Comparison of ENCODE assay signal across 30 cellular contexts in genomic region chr5:11335881-11336760, GRCh38.
"Had no signal": no experiment of that assay in that cellular context is flagged by ENCODE, and none has a peak within 500 bp of the region (broad histone marks: within the 10 kb centered on the region; RNA-seq: fewer than 3 reads in every experiment).

No MANE protein-coding gene starts in this region.

- H3K4me1 ChIP-seq: adrenal gland, colonic mucosa, esophagus squamous epithelium, gastroesophageal sphincter, heart right ventricle had no signal

- H3K27me3 ChIP-seq: adrenal gland, body of pancreas, colonic mucosa, esophagus squamous epithelium, gastroesophageal sphincter, heart right ventricle had no signal

- H3K36me3 ChIP-seq: adrenal gland, colonic mucosa, esophagus squamous epithelium, gastroesophageal sphincter, heart right ventricle, WERI-Rb-1 had no signal

- H3K27ac ChIP-seq: adrenal gland, body of pancreas, colonic mucosa, epithelial cell of prostate, esophagus squamous epithelium, gastroesophageal sphincter, heart right ventricle, WERI-Rb-1 had no signal

- H3K9me3 ChIP-seq: adrenal gland, body of pancreas, colonic mucosa, esophagus squamous epithelium, gastroesophageal sphincter, heart right ventricle had no signal

- ATAC-seq: activated CD4-positive, CD25-positive, alpha-beta regulatory T cell treated with anti-CD3 and anti-CD28 coated beads, Interleukin-2, amount 50 U/mL, for 24 hours; activated CD8-positive, alpha-beta memory T cell treated with anti-CD3 and anti-CD28 coated beads, Interleukin-2, amount 10 ng/mL, durations not matched to agents 7 days and 5 days; activated CD8-positive, alpha-beta T cell treated with anti-CD3 and anti-CD28 coated beads for 36 hours; activated naive CD8-positive, alpha-beta T cell treated with anti-CD3 and anti-CD28 coated beads, Interleukin-2, amount 50 U/mL, for 24 hours; body of pancreas; gastroesophageal sphincter; heart right ventricle; T-helper 17 cell had no signal

- H3K4me3 ChIP-seq: adrenal gland, body of pancreas, colonic mucosa, esophagus squamous epithelium, gastroesophageal sphincter, heart right ventricle had no signal

- DNase-seq: activated B cell treated with CpG ODN at 0.5 μM for 24 hours; activated CD4-positive, alpha-beta T cell treated with anti-CD3 and anti-CD28 coated beads for 48 hours; activated CD4-positive, alpha-beta T cell treated with anti-CD3 and anti-CD28 coated beads, Interleukin-2, amount 50 U/mL, for 1 hour; activated CD4-positive, alpha-beta T cell treated with anti-CD3 and anti-CD28 coated beads, Interleukin-2, amount 50 U/mL, for 48 hours; activated CD8-positive, alpha-beta memory T cell treated with anti-CD3 and anti-CD28 coated beads, Interleukin-2, amount 10 ng/mL, durations not matched to agents 7 days and 5 days; activated CD8-positive, alpha-beta memory T cell treated with anti-CD3 and anti-CD28 coated beads, Interleukin-2, amount 50 U/mL, for 4 hours; activated CD8-positive, alpha-beta T cell treated with anti-CD3 and anti-CD28 coated beads for 36 hours; activated effector memory CD4-positive, alpha-beta T cell treated with anti-CD3 and anti-CD28 coated beads, Interleukin-2, amount 50 U/mL, for 16 hours; activated naive CD4-positive, alpha-beta T cell treated with anti-CD3 and anti-CD28 coated beads for 36 hours; activated naive CD8-positive, alpha-beta T cell treated with anti-CD3 and anti-CD28 coated beads for 36 hours; activated naive CD8-positive, alpha-beta T cell treated with anti-CD3 and anti-CD28 coated beads, Interleukin-2, amount 50 U/mL, for 24 hours; activated T-cell treated with anti-CD3 and anti-CD28 coated beads, Interleukin-2, amount 50 U/mL, for 1 hour; activated T-cell treated with anti-CD3 and anti-CD28 coated beads, Interleukin-2, amount 50 U/mL, for 48 hours; adrenal gland; amygdala; aorta; body of pancreas; central memory CD4-positive, alpha-beta T cell; cerebellar nuclear complex; colonic mucosa; effector CD8-positive, alpha-beta T cell; esophagus squamous epithelium; foreskin melanocyte; heart right ventricle; T-helper 17 cell; T1000; WERI-Rb-1 had no signal
